ENCODE assay signal across 8 cellular contexts in genomic region chr7:155299539-155300202, GRCh38. TPM values are rescaled to one million over a fixed set of nuclear protein-coding genes. Genes with fewer than 3 reads are reported as not detected.
DNase-seq lines count a peak whose midpoint lies in the region; ATAC-seq and TF ChIP-seq lines count a peak whose summit lies in the region.

No MANE protein-coding gene starts in this region.

- DNase-seq in BE2C (no peak), HCT116 (ENCODE audit: low read depth, low spot score) (no peak), hepatic stellate cell (ENCODE audit: low spot score) (peak; percentile 48), spleen (no peak), HK-2 (ENCODE audit: unreplicated experiment) (no peak), HuH-7.5 (ENCODE audit: low spot score) (no peak)
- DNase-seq in activated T-helper 2 cell treated with anti-CD3 and anti-CD28 coated beads, Interferon-gamma antibody, Interleukin-2, Interleukin-4, amounts not matched to agents 10 μg/mL and 5 μg/mL and 100 μg/mL, durations not matched to agents 14 hours and 24 hours and 36 hours (ENCODE audit: low spot score) = no peak

- no peak overlapping the region; the same call in 1 of the 2 replicates for H3K9ac ChIP-seq in HCT116 (ENCODE audit: low read length)

- H3K36me3 Mint-ChIP-seq in activated T-helper 2 cell treated with anti-CD3 and anti-CD28 coated beads, Interferon-gamma antibody, Interleukin-2, Interleukin-4, amounts not matched to agents 10 μg/mL and 5 μg/mL and 100 μg/mL, durations not matched to agents 14 hours and 24 hours and 36 hours (ENCODE audit: low read depth) = peaks cover 66% of the 10 kb centered on the region

- H3K9me2 ChIP-seq in HCT116 (ENCODE audit: insufficient read depth) = no peaks in the 10 kb centered on the region

- peaks cover 3% of the 10 kb centered on the region for H3K9me3 Mint-ChIP-seq in activated T-helper 2 cell treated with anti-CD3 and anti-CD28 coated beads, Interferon-gamma antibody, Interleukin-2, Interleukin-4, amounts not matched to agents 10 μg/mL and 5 μg/mL and 100 μg/mL, durations not matched to agents 14 hours and 24 hours and 36 hours

- RAD21 ChIA-PET in HCT116 (lab: Charles Lee; ENCODE audit: low non-redundant PET in 1 of 2, low total read pairs in 2 of 2, uncharacterized antibody in 2 of 2, unreplicated experiment in 2 of 2) = no interaction called here

- 18 to 51% (median 40%) methylated on average over 8 of the region's 8 CpGs for WGBS in spleen, 5 donors

- no peak for TF ChIP-seq POLR2A in HCT116 (IDR thresholded peaks at IDR 0.05; ENCODE audit: borderline replicate concordance, extremely low read depth, insufficient read depth, insufficient read length)
- TF ChIP-seq POLR2A in spleen (IDR thresholded peaks at IDR 0.05) = no peak

- H3K27me3 ChIP-seq in BE2C = no peaks in the 10 kb centered on the region
- no peaks in the 10 kb centered on the region for H3K27me3 ChIP-seq in HCT116 (ENCODE audit: insufficient read depth, low read length)
- no peaks in the 10 kb centered on the region for H3K27me3 ChIP-seq in spleen (replicated peaks in 1 of 7)

- H3K79me2 ChIP-seq in HCT116 (ENCODE audit: insufficient read depth, low read length) = peaks cover 21% of the 10 kb centered on the region

- H3K27me3 Mint-ChIP-seq in activated T-helper 2 cell treated with anti-CD3 and anti-CD28 coated beads, Interferon-gamma antibody, Interleukin-2, Interleukin-4, amounts not matched to agents 10 μg/mL and 5 μg/mL and 100 μg/mL, durations not matched to agents 14 hours and 24 hours and 36 hours (ENCODE audit: low read depth) = no peaks in the 10 kb centered on the region

- POLR2A ChIA-PET in HCT116 (lab: Charles Lee) = no interaction called here

- no peaks in the 10 kb centered on the region for H4K20me1 ChIP-seq in HCT116 (ENCODE audit: insufficient read depth)

- TF ChIP-seq CTCF in BE2C (IDR thresholded peaks at IDR 0.05; ENCODE audit: low read depth, low read length) = no peak
- no peak for TF ChIP-seq CTCF in HCT116 (IDR thresholded peaks at IDR 0.05 in 2 of 3, conservative IDR thresholded peaks at IDR 0.05 in 1 of 3; ENCODE audit: borderline replicate concordance in 1 of 3, insufficient read depth in 1 of 3, low read depth in 2 of 3, low read length in 2 of 3)
- TF ChIP-seq CTCF in spleen (IDR thresholded peaks at IDR 0.05 in 8 of 11, conservative IDR thresholded peaks at IDR 0.05 in 3 of 11) = no peak

- H3K4me3 ChIP-seq in BE2C (ENCODE audit: low read depth, low read length) = peak overlapping the region; percentile 84
- H3K4me3 ChIP-seq in HCT116 (replicated peaks in 1 of 2; ENCODE audit: low read depth in 1 of 2, low read length in 2 of 2) = peak overlapping the region; percentile 47 to 78
- H3K4me3 ChIP-seq in spleen = peak overlapping the region; percentile 8 to 98 (median 91)

- H3K4me3 Mint-ChIP-seq in activated T-helper 2 cell treated with anti-CD3 and anti-CD28 coated beads, Interferon-gamma antibody, Interleukin-2, Interleukin-4, amounts not matched to agents 10 μg/mL and 5 μg/mL and 100 μg/mL, durations not matched to agents 14 hours and 24 hours and 36 hours (ENCODE audit: low read depth) = peak overlapping the region; percentile 96

- CTCF ChIA-PET in HCT116 (lab: Charles Lee) = no interaction called here

- H3K36me3 ChIP-seq in BE2C (peaks cover 43% of the 10 kb centered on the region), HCT116 (ENCODE audit: control insufficient read depth in 1 of 2, insufficient read depth in 2 of 2, low read length in 2 of 2) (peaks cover 5 to 16% of the 10 kb centered on the region in 2 experiments; a peak in 3 of 4 replicates), spleen (peaks cover 0 to 41% (median 22%) of the 10 kb centered on the region in 6 donors)

- H3K27ac ChIP-seq in HCT116 (ENCODE audit: low read depth, low read length) (peak overlapping the region; percentile 27; the same call in 1 of the 2 replicates), spleen (peak overlapping the region; percentile 45 to 100 (median 98))

- ATAC-seq in HCT116 (no peak), GM21367 (IDR thresholded peaks at IDR 0.05; ENCODE audit: unreplicated experiment) (no peak)

- H3K4me2 ChIP-seq in HCT116 (ENCODE audit: low read length) = peak overlapping the region; percentile 87

- no TSS peak for BruUV-seq in HCT116 (replicated peaks; lab: Mats Ljungman, UMichigan)

- no peak overlapping the region for H2AFZ ChIP-seq in HCT116 (ENCODE audit: low read depth, low read length, poor library complexity, severe bottlenecking)

- no peaks in the 10 kb centered on the region for H3K9me3 ChIP-seq in BE2C
- H3K9me3 ChIP-seq in HCT116 (ENCODE audit: control insufficient read depth in 1 of 2, insufficient read depth in 1 of 2, low read depth in 1 of 2, low read length in 2 of 2) = no peaks in the 10 kb centered on the region
- no peaks in the 10 kb centered on the region for H3K9me3 ChIP-seq in spleen

- intact Hi-C loops in HCT116 (cut with micrococcal nuclease) (loop anchor here (2.0 to 5.0 kb wide), 2 partner anchors 107 to 295 kb away; no protein-coding TSS in a partner anchor), spleen (cut with DNase I; ENCODE audit: low total_unique reads) (loop anchor here (5.0 kb wide), 1 partner anchor 92 kb away; no protein-coding TSS in a partner anchor)
- intact Hi-C loops in activated T-helper 2 cell treated with anti-CD3 and anti-CD28 coated beads, Interferon-gamma antibody, Interleukin-2, Interleukin-4, amounts not matched to agents 10 μg/mL and 5 μg/mL and 100 μg/mL, durations not matched to agents 14 hours and 24 hours and 36 hours (cut with micrococcal nuclease) = loop anchor here (1.0 to 10.0 kb wide), 8 partner anchors 46 to 1475 kb away; partner anchors contain the start of genes HTR5A and PAXIP1

- H3K27ac Mint-ChIP-seq in activated T-helper 2 cell treated with anti-CD3 and anti-CD28 coated beads, Interferon-gamma antibody, Interleukin-2, Interleukin-4, amounts not matched to agents 10 μg/mL and 5 μg/mL and 100 μg/mL, durations not matched to agents 14 hours and 24 hours and 36 hours = peak overlapping the region; percentile 95

- no peak for TF ChIP-seq RAD21 in HCT116 (IDR thresholded peaks at IDR 0.05; ENCODE audit: low read depth)

- H3K4me1 Mint-ChIP-seq in activated T-helper 2 cell treated with anti-CD3 and anti-CD28 coated beads, Interferon-gamma antibody, Interleukin-2, Interleukin-4, amounts not matched to agents 10 μg/mL and 5 μg/mL and 100 μg/mL, durations not matched to agents 14 hours and 24 hours and 36 hours (ENCODE audit: low read depth) = peaks cover 58% of the 10 kb centered on the region

- H3K4me1 ChIP-seq in BE2C (peaks cover 5% of the 10 kb centered on the region; the same call in 1 of the 2 replicates), HCT116 (ENCODE audit: control insufficient read depth in 1 of 2, insufficient read depth in 2 of 2, low read length in 2 of 2) (peaks cover 20 to 40% of the 10 kb centered on the region in 2 experiments), spleen (peaks cover 11 to 52% (median 38%) of the 10 kb centered on the region in 6 donors)

TF ChIP-seq in HCT116, 20 proteins besides CTCF, POLR2A, EP300 and RAD21:
- TF ChIP-seq POLR2AphosphoS5 (IDR thresholded peaks at IDR 0.05; ENCODE audit: low read depth, low read length) = no peak
- TF ChIP-seq MAX (IDR thresholded peaks at IDR 0.05) = no peak
- no peak for TF ChIP-seq EZH2 (IDR thresholded peaks at IDR 0.05)
- no peak for TF ChIP-seq ZNF274 (IDR thresholded peaks at IDR 0.05; ENCODE audit: low read depth, low read length)
- no peak for TF ChIP-seq SIN3A (IDR thresholded peaks at IDR 0.05; ENCODE audit: low read depth)

RNA-seq across cellular contexts. Expression of gene INSIG1, which starts 2.0 kb away (rescaled TPM):
- polyA plus RNA-seq in BE2C (2012; ENCODE audit: insufficient read depth, insufficient read length, low read depth) = 20.0 TPM
- total RNA-seq in HCT116 (2021; ENCODE audit: unreplicated experiment) = 54.7 TPM
- polyA plus RNA-seq in HCT116 (2012) = 38.7 and 45.5 TPM in 2 replicates
- total RNA-seq in activated T-helper 2 cell treated with anti-CD3 and anti-CD28 coated beads, Interferon-gamma antibody, Interleukin-2, Interleukin-4, amounts not matched to agents 10 μg/mL and 5 μg/mL and 100 μg/mL, durations not matched to agents 14 hours and 24 hours and 36 hours = 197 and 198 TPM in 2 replicates
- 10 to 100 TPM; 26.2 to 61.8 (median 31.6) TPM for total RNA-seq in spleen
- 10 to 100 TPM; 15.8 to 20.5 (median 18.6) TPM for polyA plus RNA-seq in spleen
